In the genomic region with DNA sequence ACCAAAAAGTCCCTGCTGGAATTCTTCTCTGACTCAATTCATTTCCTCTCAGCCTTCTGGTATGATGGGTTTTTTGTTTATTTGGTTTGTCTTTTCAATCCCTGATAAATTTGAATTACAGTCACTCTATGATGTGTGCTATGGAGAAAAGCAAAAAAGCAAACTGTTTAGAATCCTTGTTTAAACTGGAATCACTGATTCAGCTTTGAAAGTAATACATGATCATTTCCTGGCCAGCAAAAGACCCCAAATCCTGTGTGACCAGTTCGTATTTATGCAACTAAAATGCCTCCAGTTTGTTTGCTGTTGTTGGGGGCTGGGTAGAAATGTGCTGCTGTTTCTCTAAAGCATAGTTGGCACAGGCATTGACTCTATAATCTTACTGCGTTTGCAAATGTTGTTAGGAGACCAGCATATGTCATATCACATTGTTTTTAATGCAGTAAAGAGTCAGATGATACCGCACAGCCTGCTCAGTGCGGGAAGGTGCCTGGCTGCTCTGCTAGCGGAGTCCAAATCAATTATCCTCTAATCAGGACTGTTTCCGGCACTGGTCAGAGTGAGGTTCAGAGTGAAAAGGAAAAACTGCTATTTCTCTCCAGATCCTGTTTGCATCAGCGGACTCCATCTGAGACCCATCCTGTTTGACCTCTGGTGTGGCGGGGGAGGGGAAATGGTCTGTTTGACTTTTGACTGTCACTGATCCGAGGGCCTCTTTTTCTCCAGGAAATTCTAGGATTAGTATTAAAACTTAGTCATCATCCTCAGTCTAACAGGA, we compare ENCODE assay signal across 1 cellular context.
TF ChIP-seq lines count a peak whose summit lies in the region.

No MANE protein-coding gene starts in this region.

TF ChIP-seq in HepG2, 621 proteins besides CTCF, POLR2A, EP300 and RAD21 (continued from another document):
- TF ChIP-seq, protein P1, sequence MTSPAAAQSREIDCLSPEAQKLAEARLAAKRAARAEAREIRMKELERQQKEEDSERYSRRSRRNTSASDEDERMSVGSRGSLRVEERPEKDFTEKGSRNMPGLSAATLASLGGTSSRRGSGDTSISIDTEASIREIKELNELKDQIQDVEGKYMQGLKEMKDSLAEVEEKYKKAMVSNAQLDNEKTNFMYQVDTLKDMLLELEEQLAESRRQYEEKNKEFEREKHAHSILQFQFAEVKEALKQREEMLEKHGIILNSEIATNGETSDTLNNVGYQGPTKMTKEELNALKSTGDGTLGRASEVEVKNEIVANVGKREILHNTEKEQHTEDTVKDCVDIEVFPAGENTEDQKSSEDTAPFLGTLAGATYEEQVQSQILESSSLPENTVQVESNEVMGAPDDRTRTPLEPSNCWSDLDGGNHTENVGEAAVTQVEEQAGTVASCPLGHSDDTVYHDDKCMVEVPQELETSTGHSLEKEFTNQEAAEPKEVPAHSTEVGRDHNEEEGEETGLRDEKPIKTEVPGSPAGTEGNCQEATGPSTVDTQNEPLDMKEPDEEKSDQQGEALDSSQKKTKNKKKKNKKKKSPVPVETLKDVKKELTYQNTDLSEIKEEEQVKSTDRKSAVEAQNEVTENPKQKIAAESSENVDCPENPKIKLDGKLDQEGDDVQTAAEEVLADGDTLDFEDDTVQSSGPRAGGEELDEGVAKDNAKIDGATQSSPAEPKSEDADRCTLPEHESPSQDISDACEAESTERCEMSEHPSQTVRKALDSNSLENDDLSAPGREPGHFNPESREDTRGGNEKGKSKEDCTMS (CRISPR knock-in tag; conservative IDR thresholded peaks at IDR 0.05), result no peak
- TF ChIP-seq HOXD1 (CRISPR knock-in tag; IDR thresholded peaks at IDR 0.05) (peak; percentile 63; the same call in 1 of the 2 replicates), HNRNPK (IDR thresholded peaks at IDR 0.05; ENCODE audit: low read depth, low read length, poor library complexity, severe bottlenecking) (no peak), KDM3A (CRISPR knock-in tag; IDR thresholded peaks at IDR 0.05; ENCODE audit: low read depth) (0 out of 2 replicates have a peak, but pooled peaks have one; percentile 31), MLLT10 (CRISPR knock-in tag; IDR thresholded peaks at IDR 0.05) (no peak)
